Comparison of ENCODE assay signal across 8 cellular contexts in the genomic region with DNA sequence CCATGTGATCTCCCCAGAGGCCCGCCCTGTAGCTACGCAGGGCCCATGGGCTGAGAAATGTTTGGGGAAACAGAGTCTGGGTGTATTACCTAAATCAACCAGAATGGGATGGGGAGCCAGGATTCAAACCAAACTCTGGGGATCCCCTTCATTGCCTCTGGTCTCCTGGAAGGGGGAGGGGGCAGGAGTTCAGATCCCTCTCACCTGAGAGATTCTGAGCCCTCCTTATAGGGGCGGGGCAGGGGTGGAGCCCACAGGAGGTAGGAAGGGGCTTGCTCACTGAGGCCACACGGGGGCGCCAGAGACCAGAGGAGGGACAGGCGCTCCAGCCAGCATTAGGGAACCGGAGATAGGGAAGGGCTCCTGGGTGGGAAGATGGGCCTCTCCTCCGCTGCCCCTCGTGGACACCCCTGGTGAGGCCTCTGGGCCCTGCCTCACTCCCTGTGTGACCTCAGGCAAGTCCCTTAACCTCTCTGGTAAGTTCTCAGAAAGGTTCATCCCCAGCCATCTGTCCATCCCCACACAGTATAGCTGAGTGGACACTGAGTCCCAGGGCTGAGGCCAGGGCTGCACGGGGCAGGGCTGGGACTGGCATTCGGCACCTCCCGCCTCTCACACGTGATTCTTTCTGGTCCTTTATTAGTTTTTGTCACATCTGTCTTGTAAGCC. TPM values are rescaled to one million over a fixed set of nuclear protein-coding genes. Genes with fewer than 3 reads are reported as not detected.
DNase-seq lines count a peak whose midpoint lies in the region; ATAC-seq, FAIRE-seq and TF ChIP-seq lines count a peak whose summit lies in the region.

No MANE protein-coding gene starts in this region.

- intact Hi-C loops in pancreas (cut with DNase I), result loop anchor here in 1 of 3 donors (5.0 kb wide), 1 partner anchor 50 kb away; no protein-coding TSS in a partner anchor

- ATAC-seq in pancreas (peak; percentile 39 to 73 (median 64)), HG02981 (IDR thresholded peaks at IDR 0.05; ENCODE audit: unreplicated experiment) (no peak)

- H3K4me3 ChIP-seq in GM12865 (ENCODE audit: low read depth, low read length), result no peak overlapping the region
- H3K4me3 ChIP-seq in pancreas, result no peak overlapping the region
- no peak overlapping the region for H3K4me3 ChIP-seq in tibial nerve

- 15 to 19% methylated on average over 11 to 13 of the region's 13 CpGs for WGBS in pancreas, 2 donors
- WGBS in tibial nerve, 2 donors, result 19% methylated on average over 13 of the region's 13 CpGs

- TF ChIP-seq CTCF in GM12865 (IDR thresholded peaks at IDR 0.05; ENCODE audit: insufficient read depth, low read depth, low read length, missing control alignments), result peak; percentile 96
- peak; percentile 95 to 99 (median 98) for TF ChIP-seq CTCF in pancreas (IDR thresholded peaks at IDR 0.05)
- peak; percentile 95 to 99 (median 99) for TF ChIP-seq CTCF in tibial nerve (IDR thresholded peaks at IDR 0.05)

- H3K27me3 ChIP-seq in pancreas (no peaks in the 10 kb centered on the region), tibial nerve (no peaks in the 10 kb centered on the region)

- DNase-seq in GM12865 (ENCODE audit: low read depth) (peak; percentile 91), NCI-H1417 (lab: John Stamatoyannopoulos, UW) (peak; percentile 91 to 98 (median 93)), SKM-1 (lab: John Stamatoyannopoulos, UW; ENCODE audit: unreplicated experiment) (peak; percentile 88), glomerular visceral epithelial cell (ENCODE audit: extremely low spot score) (peak; percentile 93), pancreas (peak; percentile 89 to 100 (median 95)), tibial nerve (ENCODE audit: low spot score in 2 of 2) (peak; percentile 69 to 85)
- DNase-seq in activated naive CD4-positive, alpha-beta T cell treated with anti-CD3 and anti-CD28 coated beads, Interleukin-2, amount 10 ng/mL, durations not matched to agents 7 days and 5 days, result peak; percentile 95

- no peaks in the 10 kb centered on the region for H3K9me3 Mint-ChIP-seq in activated naive CD4-positive, alpha-beta T cell treated with anti-CD3 and anti-CD28 coated beads, Interleukin-2, amount 10 ng/mL, durations not matched to agents 7 days and 5 days

- peak overlapping the region; percentile 58 for H3K27ac Mint-ChIP-seq in activated naive CD4-positive, alpha-beta T cell treated with anti-CD3 and anti-CD28 coated beads, Interleukin-2, amount 10 ng/mL, durations not matched to agents 7 days and 5 days

- peaks cover 5% of the 10 kb centered on the region for H3K36me3 Mint-ChIP-seq in activated naive CD4-positive, alpha-beta T cell treated with anti-CD3 and anti-CD28 coated beads, Interleukin-2, amount 10 ng/mL, durations not matched to agents 7 days and 5 days

- CTCF ChIA-PET in activated naive CD4-positive, alpha-beta T cell treated with anti-CD3 and anti-CD28 coated beads, Interleukin-2, amount 10 ng/mL, durations not matched to agents 7 days and 5 days (lab: Charles Lee), result interaction anchor here (0.6 to 16.4 kb wide), 17 partner anchors 9 to 469 kb away, joined by 3 to 592 read pairs (median 5); partner anchors contain the start of genes ARL2, BATF2, EHD1 and MEN1

- H3K4me1 Mint-ChIP-seq in activated naive CD4-positive, alpha-beta T cell treated with anti-CD3 and anti-CD28 coated beads, Interleukin-2, amount 10 ng/mL, durations not matched to agents 7 days and 5 days, result peaks cover 71% of the 10 kb centered on the region

- no peak overlapping the region for H3K4me3 Mint-ChIP-seq in activated naive CD4-positive, alpha-beta T cell treated with anti-CD3 and anti-CD28 coated beads, Interleukin-2, amount 10 ng/mL, durations not matched to agents 7 days and 5 days

- H3K9me3 ChIP-seq in pancreas (no peaks in the 10 kb centered on the region), tibial nerve (no peaks in the 10 kb centered on the region)

- TF ChIP-seq EP300 in tibial nerve (IDR thresholded peaks at IDR 0.05), result peak in 1 of 2 donors; percentile 55

- H3K36me3 ChIP-seq in pancreas, result no peaks in the 10 kb centered on the region
- peaks cover 0 to 2% (median 0%) of the 10 kb centered on the region in 3 donors for H3K36me3 ChIP-seq in tibial nerve

- FAIRE-seq in pancreas (lab: Jason Lieb, UNC), result no peak

- no peak overlapping the region for H3K27ac ChIP-seq in pancreas
- peak overlapping the region in 1 of 4 donors; percentile 39 for H3K27ac ChIP-seq in tibial nerve

- peaks cover 4% of the 10 kb centered on the region for H3K27me3 Mint-ChIP-seq in activated naive CD4-positive, alpha-beta T cell treated with anti-CD3 and anti-CD28 coated beads, Interleukin-2, amount 10 ng/mL, durations not matched to agents 7 days and 5 days

- H3K4me1 ChIP-seq in pancreas, result peaks cover 12 to 17% (median 14%) of the 10 kb centered on the region in 3 donors
- peaks cover 0 to 53% (median 23%) of the 10 kb centered on the region in 4 donors for H3K4me1 ChIP-seq in tibial nerve

- no peak for TF ChIP-seq POLR2A in tibial nerve (IDR thresholded peaks at IDR 0.05)

RNA-seq across cellular contexts. Expression of gene CDC42BPG, which starts 2.7 kb away (rescaled TPM):
- 10 to 100 TPM in 5 of 6 donors, 1 to 10 TPM in 1; 9.7 to 16.8 (median 12.7) TPM for total RNA-seq in pancreas
- 10 to 100 TPM; 11.6 to 23.8 TPM for polyA plus RNA-seq in pancreas
- total RNA-seq in tibial nerve, result under 1 TPM in 3 of 4 donors, not detected in 1; under 0.01 to 0.30 (median 0.21) TPM

RNA-seq across cellular contexts. Expression of gene EHD1, which starts 31.3 kb away (rescaled TPM):
- total RNA-seq in pancreas, result 10 to 100 TPM; 13.8 to 22.1 (median 17.9) TPM
- 10 to 100 TPM; 10.1 to 10.6 TPM for polyA plus RNA-seq in pancreas
- 10 to 100 TPM; 35.2 to 93.9 (median 42.6) TPM for total RNA-seq in tibial nerve

RNA-seq across cellular contexts. Expression of gene MEN1, which starts 36.8 kb away (rescaled TPM):
- 10 to 100 TPM in 5 of 6 donors, 1 to 10 TPM in 1; 8.7 to 21.2 (median 12.6) TPM for total RNA-seq in pancreas
- polyA plus RNA-seq in pancreas, result 10 to 100 TPM; 22.8 to 25.3 TPM
- 10 to 100 TPM; 15.3 to 30.9 (median 19.7) TPM for total RNA-seq in tibial nerve

RNA-seq across cellular contexts. Expression of gene MAP4K2, which starts 44.1 kb away (rescaled TPM):
- 1 to 10 TPM; 6.1 to 8.6 (median 7.0) TPM for total RNA-seq in pancreas
- 10 to 100 TPM; 19.5 to 24.0 TPM for polyA plus RNA-seq in pancreas
- 10 to 100 TPM; 10.6 to 22.2 (median 13.5) TPM for total RNA-seq in tibial nerve

Comparison
In these comparisons a context has a peak if more than half of its experiments do, and no peak if none do; other contexts are left out.
1. RNA of gene CDC42BPG, which starts 2.7 kb away (total RNA-seq): 9.7 to 16.8 TPM in pancreas; under 0.01 to 0.30 TPM in tibial nerve; every median in the first group is over 4 times any median in the second.
2. Peak in every context shown above with its lines, with median percentiles within 50 percentile points of each other: DNase-seq and CTCF ChIP-seq.